Comparison of ENCODE assay signal across 9 cellular contexts in genomic region chr9:127854169-127854833, GRCh38. TPM values are rescaled to one million over a fixed set of nuclear protein-coding genes. Genes with fewer than 3 reads are reported as not detected.
DNase-seq lines count a peak whose midpoint lies in the region; ATAC-seq and TF ChIP-seq lines count a peak whose summit lies in the region.
"Had no signal": no experiment of that assay in that cellular context is flagged by ENCODE, and none has a peak within 500 bp of the region (broad histone marks: within the 10 kb centered on the region; RNA-seq: fewer than 3 reads in every experiment).

TSS of gene ENG (minus strand) at chr9:127854658. CDS start at chr9:127854355, 303 bp downstream.

- H3K4me1 ChIP-seq in esophagus (ENCODE audit: control insufficient read depth in 2 of 2, insufficient read depth in 2 of 2, low read length in 1 of 2) = peaks cover 0 to 4% of the 10 kb centered on the region in 2 donors
- peaks cover 3 to 5% of the 10 kb centered on the region in 2 donors for H3K4me1 ChIP-seq in muscle layer of duodenum (ENCODE audit: control insufficient read depth in 1 of 2, insufficient read depth in 2 of 2, low read length in 2 of 2)

- H3K27ac ChIP-seq in VCaP (peak within 1 kb of the TSS; percentile 92), esophagus (ENCODE audit: low read depth in 2 of 2, low read length in 1 of 2) (peak within 1 kb of the TSS; percentile 73 to 75), muscle layer of duodenum (ENCODE audit: low read length) (peak within 1 kb of the TSS; percentile 56)
- H3K27ac ChIP-seq: C4-2B had no signal

- TF ChIP-seq CTCF in VCaP (conservative IDR thresholded peaks at IDR 0.05) = peak; percentile 46

- ATAC-seq in HG03354 (IDR thresholded peaks at IDR 0.05; ENCODE audit: poor library complexity, severe bottlenecking, unreplicated experiment) = no peak

- intact Hi-C loops in T-helper 1 cell treated with Interleukin-12 subunit alpha and Interleukin-12 subunit beta and Interleukin-4 antibody, amounts not matched to agents 30 ng/mL and 1 ng/mL, for 36 hours (cut with micrococcal nuclease) = no loop called here

- H3K27me3 ChIP-seq in esophagus (ENCODE audit: control insufficient read depth in 1 of 2, insufficient read depth in 2 of 2, low read length in 2 of 2) (no peaks in the 10 kb centered on the region), muscle layer of duodenum (ENCODE audit: low read depth, low read length) (no peaks in the 10 kb centered on the region)

- WGBS in esophagus, 2 donors = 29 to 34% methylated on average over 26 to 37 of the region's 37 CpGs

- H3K36me3 ChIP-seq in esophagus (ENCODE audit: control insufficient read depth in 2 of 2, insufficient read depth in 2 of 2, low read length in 1 of 2) (no peaks in the 10 kb centered on the region), muscle layer of duodenum (ENCODE audit: control insufficient read depth in 1 of 2, insufficient read depth in 2 of 2, low read length in 2 of 2) (peaks cover 0 to 3% of the 10 kb centered on the region in 2 donors)

- H3K9me3 ChIP-seq in esophagus (ENCODE audit: control insufficient read depth in 2 of 2, insufficient read depth in 1 of 2, low read depth in 1 of 2, low read length in 1 of 2) (peaks cover 0 to 3% of the 10 kb centered on the region in 2 donors), muscle layer of duodenum (ENCODE audit: control insufficient read depth in 1 of 2, low read length in 2 of 2) (peaks cover 2 to 6% of the 10 kb centered on the region in 2 donors)

- H3K4me3 ChIP-seq in esophagus (ENCODE audit: low read depth in 1 of 2, low read length in 2 of 2) (peak within 1 kb of the TSS; percentile 29 to 56), muscle layer of duodenum (ENCODE audit: low read depth in 1 of 2, low read length in 2 of 2) (peak within 1 kb of the TSS; percentile 70 to 77)

- no peak for DNase-seq in T-helper 1 cell
- no peak for DNase-seq in central memory CD4-positive, alpha-beta T cell
- no peak for DNase-seq in NCI-H524 treated with DMSO at 0.1 percent for 48 hours (lab: John Stamatoyannopoulos, UW)

RNA-seq across cellular contexts. Expression of gene ENG, which starts in this region (rescaled TPM):
- total RNA-seq in T-helper 1 cell treated with Interleukin-12 subunit alpha and Interleukin-12 subunit beta and Interleukin-4 antibody, amounts not matched to agents 30 ng/mL and 1 ng/mL, for 36 hours = 20.6 and 24.1 TPM in 2 replicates
- 10 to 100 TPM; 11.1 to 17.9 TPM for polyA plus RNA-seq in esophagus
